27 cellular contexts compared by ENCODE assay signal in genomic region chr16:30870904-30871303, GRCh38. TPM values are rescaled to one million over a fixed set of nuclear protein-coding genes. Genes with fewer than 3 reads are reported as not detected.
"Had no signal": no experiment of that assay in that cellular context is flagged by ENCODE, and none has a peak within 500 bp of the region (broad histone marks: within the 10 kb centered on the region; RNA-seq: fewer than 3 reads in every experiment).

No MANE protein-coding gene starts in this region.

- H3K9me3 Mint-ChIP-seq: endodermal cell; mesothelial cell of epicardium; naive B cell; stimulated activated effector memory CD8-positive, alpha-beta T cell treated with anti-CD3 and anti-CD28 coated beads, Interleukin-12 subunit alpha, Interleukin-12 subunit beta, amount 100 ng/mL, for 72 hours had no signal

- DNase-seq: cerebellar nuclear complex; dorsolateral prefrontal cortex; effector CD4-positive, alpha-beta T cell; endodermal cell; foreskin fibroblast; gastrocnemius medialis; head of caudate nucleus; kidney; left lung; mesenchymal stem cell; mucosa of descending colon; naive B cell; stimulated activated CD4-positive, alpha-beta T cell treated with anti-CD3 and anti-CD28 coated beads, Interleukin-2, amount 100 ng/mL, for 24 hours; stimulated activated CD4-positive, alpha-beta T cell treated with anti-CD3 and anti-CD28 coated beads, Interleukin-4, amount 100 ng/mL, for 24 hours; stimulated activated naive CD8-positive, alpha-beta T cell treated with anti-CD3 and anti-CD28 coated beads, Interleukin-15, Interleukin-2, amounts not matched to agents 100 U/mL and 50 U/mL, for 24 hours; substantia nigra; testis; tibial artery; upper lobe of right lung; uterus had no signal

- H3K4me3 Mint-ChIP-seq: endodermal cell; mesothelial cell of epicardium; stimulated activated effector memory CD8-positive, alpha-beta T cell treated with anti-CD3 and anti-CD28 coated beads, Interleukin-12 subunit alpha, Interleukin-12 subunit beta, amount 100 ng/mL, for 72 hours had no signal

- ATAC-seq: esophagus mucosa; gastrocnemius medialis; left lung; mucosa of descending colon; sciatic nerve; stimulated activated effector memory CD8-positive, alpha-beta T cell treated with anti-CD3 and anti-CD28 coated beads, Interleukin-12 subunit alpha, Interleukin-12 subunit beta, amount 100 ng/mL, for 72 hours; stimulated activated naive CD8-positive, alpha-beta T cell treated with anti-CD3 and anti-CD28 coated beads, Interleukin-15, Interleukin-2, amounts not matched to agents 100 U/mL and 50 U/mL, for 24 hours; upper lobe of right lung had no signal

- H3K27ac Mint-ChIP-seq: endodermal cell, mesothelial cell of epicardium had no signal

- H3K9me3 ChIP-seq: gastrocnemius medialis, left lung, mucosa of descending colon, prostate gland, right atrium auricular region, testis, tibial artery, upper lobe of right lung, uterus had no signal

- H3K27me3 Mint-ChIP-seq: naive B cell had no signal

- H3K36me3 Mint-ChIP-seq: naive B cell had no signal

RNA-seq across cellular contexts. Expression of gene CTF1, which starts 25.5 kb away (rescaled TPM):
- polyA plus RNA-seq: neural cell had no signal
